Comparison of ENCODE assay signal across 1 cellular context in genomic region chr10:69484736-69485135, GRCh38.
TF ChIP-seq lines count a peak whose summit lies in the region.

No MANE protein-coding gene starts in this region.

TF ChIP-seq in IMR-90, 13 proteins besides CTCF, POLR2A, EP300 and RAD21 (continued from another document):
- TF ChIP-seq ELK1 (IDR thresholded peaks at IDR 0.05; ENCODE audit: borderline replicate concordance, low read depth, low read length) (no peak), RCOR1 (IDR thresholded peaks at IDR 0.05; ENCODE audit: insufficient replicate concordance, low read length) (no peak), RFX5 (IDR thresholded peaks at IDR 0.05; ENCODE audit: low read depth, low read length) (no peak), CHD1 (IDR thresholded peaks at IDR 0.05; ENCODE audit: low read depth, low read length) (no peak), MXI1 (IDR thresholded peaks at IDR 0.05; ENCODE audit: borderline replicate concordance, low read depth, low read length) (no peak)
TF ChIP-seq in IMR-90: peak in this region for 0.
